ENCODE assay signal across 19 cellular contexts in the genomic region with DNA sequence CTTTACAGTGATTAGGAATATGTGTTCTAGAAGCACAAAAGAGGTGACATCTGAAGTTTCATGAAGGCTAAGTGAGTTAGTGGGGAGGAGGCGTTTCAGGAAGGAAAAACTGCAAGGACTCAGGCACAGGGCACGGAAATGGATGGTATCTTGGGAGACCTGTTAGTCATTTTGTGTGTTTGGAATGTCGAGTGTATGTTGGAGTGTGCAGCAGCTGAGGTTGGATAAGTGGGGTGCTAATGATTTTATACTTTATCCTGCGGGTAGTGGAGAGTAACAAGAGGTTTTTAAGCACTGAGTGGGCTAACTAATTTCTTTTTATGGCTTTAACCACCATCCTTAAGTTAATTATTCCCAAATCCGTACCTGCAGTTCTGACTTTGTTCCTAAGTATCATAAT.
"Had no signal": no experiment of that assay in that cellular context is flagged by ENCODE, and none has a peak within 500 bp of the region (broad histone marks: within the 10 kb centered on the region; RNA-seq: fewer than 3 reads in every experiment).

No MANE protein-coding gene starts in this region.

- H3K4me3 ChIP-seq: ascending aorta, breast epithelium, heart left ventricle, neural progenitor cell, ovary, thoracic aorta, uterus had no signal

- H3K27ac ChIP-seq: ascending aorta, breast epithelium, foreskin keratinocyte, heart left ventricle, neural progenitor cell, ovary, thoracic aorta, uterus had no signal

- H3K27ac Mint-ChIP-seq: activated naive CD4-positive, alpha-beta T cell treated with anti-CD3 and anti-CD28 coated beads for 36 hours; activated T-helper 2 cell treated with anti-CD3 and anti-CD28 coated beads, Interferon-gamma antibody, Interleukin-2, Interleukin-4, amounts not matched to agents 10 μg/mL and 5 μg/mL and 100 μg/mL, durations not matched to agents 14 hours and 24 hours and 36 hours; dendritic cell treated with granulocyte-macrophage colony-stimulating factor and Interleukin-4, amounts not matched to agents 40 ng/mL and 50 ng/mL, for 4 days; immature natural killer cell; naive B cell; neural progenitor cell had no signal

- ATAC-seq: activated CD4-positive, CD25-positive, alpha-beta regulatory T cell treated with anti-CD3 and anti-CD28 coated beads, Interleukin-2, amount 50 U/mL, for 24 hours; foreskin keratinocyte; heart left ventricle; left cardiac atrium had no signal

- H3K36me3 Mint-ChIP-seq: naive B cell, neural progenitor cell had no signal

- H3K27me3 ChIP-seq: ascending aorta, breast epithelium, foreskin keratinocyte, heart left ventricle, neural progenitor cell, ovary, uterus had no signal

- H3K36me3 ChIP-seq: ascending aorta, breast epithelium, heart left ventricle, neural progenitor cell, ovary, thoracic aorta, uterus had no signal

- H3K27me3 Mint-ChIP-seq: dendritic cell treated with granulocyte-macrophage colony-stimulating factor and Interleukin-4, amounts not matched to agents 40 ng/mL and 50 ng/mL, for 4 days; naive B cell had no signal

- H3K9me3 Mint-ChIP-seq: activated naive CD4-positive, alpha-beta T cell treated with anti-CD3 and anti-CD28 coated beads for 36 hours; dendritic cell treated with granulocyte-macrophage colony-stimulating factor and Interleukin-4, amounts not matched to agents 40 ng/mL and 50 ng/mL, for 4 days; naive B cell; neural progenitor cell had no signal

- H3K9me3 ChIP-seq: ascending aorta, breast epithelium, heart left ventricle, ovary, thoracic aorta had no signal

- H3K4me3 Mint-ChIP-seq: activated naive CD4-positive, alpha-beta T cell treated with anti-CD3 and anti-CD28 coated beads for 36 hours; dendritic cell treated with granulocyte-macrophage colony-stimulating factor and Interleukin-4, amounts not matched to agents 40 ng/mL and 50 ng/mL, for 4 days; immature natural killer cell; naive B cell; neural progenitor cell had no signal

- DNase-seq: activated naive CD4-positive, alpha-beta T cell treated with anti-CD3 and anti-CD28 coated beads for 36 hours; cerebellar nuclear complex; effector memory CD4-positive, alpha-beta T cell; foreskin keratinocyte; heart left ventricle; immature natural killer cell; left cardiac atrium; naive B cell; ovary; stimulated activated CD4-positive, alpha-beta T cell treated with anti-CD3 and anti-CD28 coated beads, Interleukin-1b, Interleukin-23, amount 100 ng/mL, for 48 hours; T1000; uterus had no signal

- H3K4me1 Mint-ChIP-seq: immature natural killer cell, naive B cell, neural progenitor cell had no signal

- H3K4me1 ChIP-seq: ascending aorta, breast epithelium, foreskin keratinocyte, heart left ventricle, neural progenitor cell, uterus had no signal
